8 cellular contexts compared by ENCODE assay signal in the genomic region with DNA sequence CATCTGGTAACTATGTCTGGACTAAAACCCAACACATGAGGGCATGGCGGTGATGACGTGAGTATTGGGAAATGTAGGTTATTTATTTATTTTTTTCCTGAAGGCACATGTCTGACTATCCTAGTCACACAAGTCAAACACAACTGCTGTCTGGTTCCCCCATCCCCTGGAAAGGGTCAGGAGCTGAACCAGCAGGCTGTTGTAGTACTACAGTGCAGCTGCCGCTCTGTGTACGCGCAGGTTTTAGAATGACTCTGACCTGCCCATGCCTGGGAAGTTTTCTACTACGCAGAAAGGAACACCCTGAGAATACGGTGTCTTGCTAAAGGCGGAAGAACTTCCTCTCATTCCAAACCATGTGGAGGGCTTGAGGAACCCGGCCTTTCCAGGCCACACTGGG. TPM values are rescaled to one million over a fixed set of nuclear protein-coding genes. Genes with fewer than 3 reads are reported as not detected.
A peak's percentile ranks its signal among the peaks of the same experiment; 100 is the strongest.
DNase-seq lines count a peak whose midpoint lies in the region; ATAC-seq and TF ChIP-seq lines count a peak whose summit lies in the region.

No MANE protein-coding gene starts in this region.

- intact Hi-C loops in body of pancreas (cut with DNase I): no loop called here

- peaks cover 13% of the 10 kb centered on the region for H3K36me3 ChIP-seq in SK-N-MC (ENCODE audit: insufficient read depth, low read length)
- no peaks in the 10 kb centered on the region for H3K36me3 ChIP-seq in body of pancreas (replicated peaks in 1 of 2; ENCODE audit: insufficient read depth in 1 of 2, low read depth in 2 of 2)

- peak; percentile 51 to 89 (median 84) for TF ChIP-seq POLR2A in body of pancreas (IDR thresholded peaks at IDR 0.05)

- ATAC-seq in GM21619 (IDR thresholded peaks at IDR 0.05; ENCODE audit: unreplicated experiment): peak; percentile 27
- peak; percentile 61 for ATAC-seq in body of pancreas

- H3K36me3 Mint-ChIP-seq in immature natural killer cell: no peaks in the 10 kb centered on the region

- H3K9ac ChIP-seq in SK-N-MC (ENCODE audit: insufficient read length): peak overlapping the region; percentile 97

- no peaks in the 10 kb centered on the region for H3K9me3 Mint-ChIP-seq in immature natural killer cell

- peak; percentile 47 for DNase-seq in GM04503 (ENCODE audit: low read depth)
- DNase-seq in HuH-7.5 (ENCODE audit: low spot score): peak; percentile 59
- DNase-seq in SK-N-MC (ENCODE audit: low read depth, low spot score): no peak
- DNase-seq in body of pancreas: peak; percentile 62 to 69 (median 66)
- peak in 1 of 3 donors; percentile 28 for DNase-seq in immature natural killer cell
- peak; percentile 33 to 35 for DNase-seq in stimulated activated CD4-positive, alpha-beta T cell treated with anti-CD3 and anti-CD28 coated beads, Interleukin-15, amount 100 ng/mL, for 48 hours (ENCODE audit: low read depth in 2 of 2)
- DNase-seq in midbrain (lab: John Stamatoyannopoulos, UW): no peak

- H3K9me3 ChIP-seq in SK-N-MC (ENCODE audit: low read depth, low read length) (no peaks in the 10 kb centered on the region), body of pancreas (no peaks in the 10 kb centered on the region)

- peak overlapping the region; percentile 61 to 87 (median 76) for H3K27ac Mint-ChIP-seq in immature natural killer cell

- peak overlapping the region; percentile 84 to 89 (median 85) for H3K4me3 Mint-ChIP-seq in immature natural killer cell

- peak overlapping the region; percentile 86 for H3K4me3 ChIP-seq in SK-N-MC
- peak overlapping the region; percentile 76 to 86 for H3K4me3 ChIP-seq in body of pancreas

- TF ChIP-seq CTCF in body of pancreas (IDR thresholded peaks at IDR 0.05): no peak

- H3K27ac ChIP-seq in SK-N-MC (no peak overlapping the region; the same call in 1 of the 2 replicates), body of pancreas (peak overlapping the region; percentile 78 to 94 (median 90))

- peaks cover 23% of the 10 kb centered on the region for H3K4me1 ChIP-seq in body of pancreas

- 6 to 11% methylated on average over 5 to 9 of the region's 9 CpGs for WGBS in body of pancreas, 2 donors

- peaks cover 22 to 30% of the 10 kb centered on the region in 2 donors for H3K4me1 Mint-ChIP-seq in immature natural killer cell

- H3K27me3 Mint-ChIP-seq in immature natural killer cell (ENCODE audit: low read depth in 3 of 3): peaks cover 3 to 13% (median 7%) of the 10 kb centered on the region in 3 donors

- H3K27me3 ChIP-seq in body of pancreas: no peaks in the 10 kb centered on the region

RNA-seq across cellular contexts. Expression of gene SLC7A1, which starts 1.2 kb away (rescaled TPM):
- 10 to 100 TPM; 15.3 to 30.3 TPM for total RNA-seq in body of pancreas
- 1 to 10 TPM; 1.2 to 2.0 (median 1.9) TPM for polyA plus RNA-seq in immature natural killer cell

Comparison
In these comparisons a context has a peak if more than half of its experiments do, and no peak if none do; other contexts are left out.
1. DNase-seq: peak in GM04503 (single experiment), HuH-7.5 (single experiment), body of pancreas (4 of 4) and stimulated activated CD4-positive, alpha-beta T cell treated with anti-CD3 and anti-CD28 coated beads, Interleukin-15, amount 100 ng/mL, for 48 hours (2 of 2); none in SK-N-MC (single experiment) and midbrain (single experiment).